Comparison of ENCODE assay signal across 9 cellular contexts in genomic region chr1:95575291-95575690, GRCh38.
"Had no signal": no experiment of that assay in that cellular context is flagged by ENCODE, and none has a peak within 500 bp of the region (broad histone marks: within the 10 kb centered on the region; RNA-seq: fewer than 3 reads in every experiment).

No MANE protein-coding gene starts in this region.

- H3K4me1 ChIP-seq: HAP-1 had no signal

- H3K27ac ChIP-seq: GM23248 had no signal

- H3K4me3 ChIP-seq: GM23248, GM23338, HAP-1 had no signal

- ATAC-seq: GM23338, HCT116 had no signal

- DNase-seq: GM23248, GOT3, H7, H9, HCEC 1CT, HFFc6 had no signal

- H3K9me3 ChIP-seq: HAP-1 had no signal

- H3K36me3 ChIP-seq: HAP-1 had no signal
